1 cellular context compared by ENCODE assay signal in the genomic region with DNA sequence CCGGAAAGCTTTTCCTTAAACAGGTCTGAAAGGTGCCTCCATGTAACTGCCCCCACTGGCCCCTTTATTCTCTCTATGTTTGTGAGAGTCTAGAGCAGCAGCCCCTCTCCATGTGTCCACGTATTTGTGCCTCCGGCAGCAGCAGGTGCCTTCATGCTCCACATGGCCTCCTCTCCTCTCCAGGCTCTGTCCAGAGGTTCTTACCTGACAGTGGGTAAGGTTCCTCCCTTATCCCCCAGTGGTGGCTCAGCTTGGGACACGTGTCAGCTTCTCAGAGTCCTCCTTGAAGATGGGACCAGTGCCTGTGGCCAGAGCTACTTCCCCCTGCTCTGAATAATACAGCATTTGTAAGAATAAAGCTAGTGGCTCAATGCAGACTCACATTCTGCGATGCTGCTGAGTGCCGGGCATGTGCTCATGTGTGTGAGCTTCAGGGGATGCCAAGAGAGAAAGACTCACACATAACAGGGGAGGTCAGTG.
TF ChIP-seq lines count a peak whose summit lies in the region.

No MANE protein-coding gene starts in this region.

TF ChIP-seq in H1, 55 proteins besides CTCF, POLR2A, EP300 and RAD21:
- TF ChIP-seq TAF7 (optimal IDR thresholded peaks at IDR 0.05; ENCODE audit: borderline replicate concordance, low read depth, low read length) (no peak), RFX5 (IDR thresholded peaks at IDR 0.05; ENCODE audit: borderline replicate concordance, low read depth, low read length) (no peak), EGR1 (IDR thresholded peaks at IDR 0.05; ENCODE audit: borderline replicate concordance, low read depth, low read length) (no peak), SP1 (IDR thresholded peaks at IDR 0.05; ENCODE audit: low read depth, low read length) (no peak), EZH2 (IDR thresholded peaks at IDR 0.05; ENCODE audit: low read depth, low read length, severe bottlenecking) (no peak), RBBP5 (IDR thresholded peaks at IDR 0.05; ENCODE audit: borderline replicate concordance, low read depth, low read length) (no peak), BRCA1 (IDR thresholded peaks at IDR 0.05; ENCODE audit: low read depth, low read length) (no peak), ZNF274 (IDR thresholded peaks at IDR 0.05; ENCODE audit: borderline replicate concordance, extremely low read depth, low read length) (no peak), CHD7 (IDR thresholded peaks at IDR 0.05; ENCODE audit: insufficient replicate concordance, low read length) (no peak), USF2 (IDR thresholded peaks at IDR 0.05; ENCODE audit: low read length) (no peak), JUN (IDR thresholded peaks at IDR 0.05; ENCODE audit: low read depth, low read length) (no peak), GTF2F1 (IDR thresholded peaks at IDR 0.05; ENCODE audit: borderline replicate concordance, low read depth, low read length) (no peak), NRF1 (IDR thresholded peaks at IDR 0.05; ENCODE audit: low read depth, low read length) (no peak), YY1 (IDR thresholded peaks at IDR 0.05; ENCODE audit: low read depth, low read length) (no peak), SIRT6 (IDR thresholded peaks at IDR 0.05; ENCODE audit: low read length) (no peak)
